Comparison of ENCODE assay signal across 14 cellular contexts in the genomic region with DNA sequence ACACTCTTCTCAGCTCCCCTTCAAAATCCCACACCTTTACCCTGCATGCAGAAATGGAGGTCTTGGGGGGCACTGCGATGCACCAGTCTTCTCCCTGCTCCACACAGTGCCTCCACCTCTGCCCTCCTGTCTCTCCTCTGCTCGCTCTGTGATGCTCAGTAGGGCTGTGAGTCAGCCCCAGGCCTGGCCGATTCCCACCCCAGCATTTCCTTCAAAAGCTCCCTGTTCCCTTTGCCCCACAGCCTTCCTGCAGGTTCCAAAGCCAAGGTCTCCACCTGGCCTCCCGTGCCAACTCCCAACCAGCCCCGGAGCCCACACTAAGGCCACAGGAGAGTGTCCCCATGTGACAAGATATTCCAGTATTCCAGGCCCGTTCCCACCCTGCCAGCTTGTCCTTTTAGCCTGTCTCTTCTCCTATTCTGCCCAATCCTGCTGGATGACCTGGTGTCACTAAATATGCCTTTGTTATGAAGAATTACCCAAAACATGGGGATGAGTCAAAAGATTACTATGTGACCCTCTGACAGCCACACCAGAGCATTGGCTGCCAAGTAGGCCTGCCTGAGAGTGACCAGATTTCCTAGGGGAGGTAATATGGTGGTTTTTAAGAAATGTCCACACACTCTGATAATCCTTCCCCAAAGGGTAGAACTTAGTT.
DNase-seq lines count a peak whose midpoint lies in the region; ATAC-seq and TF ChIP-seq lines count a peak whose summit lies in the region.
"Had no signal": no experiment of that assay in that cellular context is flagged by ENCODE, and none has a peak within 500 bp of the region (broad histone marks: within the 10 kb centered on the region; RNA-seq: fewer than 3 reads in every experiment).

No MANE protein-coding gene starts in this region.

- H3K9me1 ChIP-seq in IMR-90 (ENCODE audit: insufficient read depth, low read length), result peaks cover 7% of the 10 kb centered on the region

- DNase-seq in IMR-90, result peak; percentile 29
- DNase-seq in choroid plexus epithelial cell (ENCODE audit: low read depth), result peak; percentile 54
- peak; percentile 43 to 48 for DNase-seq in lung microvascular endothelial cell (ENCODE audit: low read depth in 2 of 2)
- no peak for DNase-seq in AML-193 (lab: John Stamatoyannopoulos, UW)
- DNase-seq in NCI-H524 treated with DMSO at 0.1 percent for 48 hours (lab: John Stamatoyannopoulos, UW), result no peak
- DNase-seq: MV-4-11, NCI-H2081, NCI-H69, substantia nigra, T-helper 1 cell had no signal

- peaks cover 8 to 78% (median 51%) of the 10 kb centered on the region in 10 experiments; a peak in 19 of 20 replicates for H3K4me1 ChIP-seq in BLaER1 treated with 17β-estradiol and CSF1 and Interleukin-3, amounts not matched to agents 10 nM and 100 nM
- H3K4me1 ChIP-seq in IMR-90 (ENCODE audit: control insufficient read depth, insufficient read depth, low read length), result peaks cover 15% of the 10 kb centered on the region

- H3K4me2 ChIP-seq in BLaER1 treated with 17β-estradiol and CSF1 and Interleukin-3, amounts not matched to agents 10 nM and 100 nM, result peak overlapping the region; percentile 24 to 68 (median 48); a peak in 20 of 22 replicates
- H3K4me2 ChIP-seq in IMR-90 (ENCODE audit: low read depth, low read length), result no peak overlapping the region

- H3K14ac ChIP-seq in IMR-90 (replicated peaks; ENCODE audit: low read depth, low read length), result no peak overlapping the region

- dilution Hi-C loops in IMR-90 (cut with HindIII; ENCODE audit: low sequenced_read_pairs, unreplicated experiment), result no loop called here

- no peak for TF ChIP-seq POLR2A in IMR-90 (IDR thresholded peaks at IDR 0.05; ENCODE audit: low read depth, low read length)

- H3K9me3 ChIP-seq in BLaER1 treated with 17β-estradiol and CSF1 and Interleukin-3, amounts not matched to agents 10 nM and 100 nM (replicated peaks in 1 of 11), result peaks cover 25 to 47% (median 32%) of the 10 kb centered on the region in 11 experiments
- H3K9me3 ChIP-seq in IMR-90 (ENCODE audit: control insufficient read depth, insufficient read depth, low read length), result 0 out of 2 replicates have a peak, but pooled peaks cover 4% of the 10 kb centered on the region

- no peak for TF ChIP-seq RAD21 in IMR-90 (IDR thresholded peaks at IDR 0.05; ENCODE audit: low read length)

- no peak overlapping the region; a peak in 1 of 4 replicates for H4K8ac ChIP-seq in IMR-90 (ENCODE audit: low read depth in 2 of 2, low read length in 2 of 2)

- CTCF ChIA-PET in IMR-90 (lab: Yijun Ruan, JAX), result interaction anchor here (0.5 to 0.8 kb wide), 3 partner anchors 21 to 540 kb away, joined by 3 to 4 read pairs (median 3); no protein-coding TSS in a partner anchor

- H3K36me3 ChIP-seq in BLaER1 treated with 17β-estradiol and CSF1 and Interleukin-3, amounts not matched to agents 10 nM and 100 nM, result peaks cover 0 to 11% (median 0%) of the 10 kb centered on the region in 11 experiments; a peak in 2 of 22 replicates
- H3K36me3 ChIP-seq in IMR-90 (ENCODE audit: control insufficient read depth, insufficient read depth, low read length), result no peaks in the 10 kb centered on the region

- peak overlapping the region; percentile 79 for H2AK9ac ChIP-seq in IMR-90 (replicated peaks; ENCODE audit: low read depth, low read length, poor library complexity)

- peak overlapping the region; percentile 51 for H2BK120ac ChIP-seq in IMR-90 (ENCODE audit: low read depth, low read length)

- H2AFZ ChIP-seq in IMR-90 (replicated peaks; ENCODE audit: low read length, poor library complexity), result peak overlapping the region; percentile 58

- H3K56ac ChIP-seq in IMR-90 (ENCODE audit: extremely low read depth, insufficient read depth, low read length), result no peak overlapping the region

- POLR2A ChIA-PET in IMR-90 (lab: Charles Lee; ENCODE audit: unreplicated experiment), result no interaction called here

- 0 out of 2 replicates have a peak overlapping the region, but pooled peaks have one; percentile 24 for H2AK5ac ChIP-seq in IMR-90 (ENCODE audit: low read depth, low read length)

- peak; percentile 16; the same call in 1 of the 2 replicates for ATAC-seq in IMR-90 (ENCODE audit: low read depth)
- no peak for ATAC-seq in HG03354 (IDR thresholded peaks at IDR 0.05; ENCODE audit: poor library complexity, severe bottlenecking, unreplicated experiment)
- no peak for ATAC-seq in GM21360 (IDR thresholded peaks at IDR 0.05; ENCODE audit: unreplicated experiment)
- ATAC-seq: WTC11 had no signal

- peak overlapping the region; percentile 43 for H2BK20ac ChIP-seq in IMR-90 (ENCODE audit: low read depth, low read length)

- in situ Hi-C loops in IMR-90 (cut with MboI; ENCODE audit: low sequenced_read_pairs), result loop anchor here (10.0 kb wide), 1 partner anchor 537 kb away; no protein-coding TSS in a partner anchor

- no peak overlapping the region for H4K91ac ChIP-seq in IMR-90 (ENCODE audit: insufficient read depth, low read depth, low read length)

- no peak overlapping the region for H3K23ac ChIP-seq in IMR-90 (ENCODE audit: low read depth, low read length)

- no peaks in the 10 kb centered on the region for H4K20me1 ChIP-seq in BLaER1 treated with 17β-estradiol and CSF1 and Interleukin-3, amounts not matched to agents 10 nM and 100 nM
- H4K20me1 ChIP-seq in IMR-90 (ENCODE audit: insufficient read depth, low read length), result no peaks in the 10 kb centered on the region

- no peaks in the 10 kb centered on the region for H3K79me1 ChIP-seq in IMR-90 (ENCODE audit: low read depth in 1 of 2, low read length in 2 of 2)

- H3K27ac ChIP-seq in BLaER1 treated with 17β-estradiol and CSF1 and Interleukin-3, amounts not matched to agents 10 nM and 100 nM, result peak overlapping the region in 9 of 11 experiments; percentile 3 to 65 (median 47); a peak in 15 of 22 replicates
- H3K27ac ChIP-seq in IMR-90 (ENCODE audit: insufficient read depth, low read length), result no peak overlapping the region

- 67% methylated on average over 4 of the region's 6 CpGs; no CpG with 5 or more reads in 1 of the 2 experiments for WGBS in IMR-90 (ENCODE audit: extremely low coverage in 2 of 2, insufficient read length in 1 of 2), 2 experiments

- H2BK15ac ChIP-seq in IMR-90 (ENCODE audit: low read depth, low read length), result no peak overlapping the region; the same call in 2 of the 3 replicates

- no peak overlapping the region for H3K4me3 ChIP-seq in BLaER1 treated with 17β-estradiol and CSF1 and Interleukin-3, amounts not matched to agents 10 nM and 100 nM
- H3K4me3 ChIP-seq in IMR-90 (ENCODE audit: insufficient read depth, low read depth, low read length) (no peak overlapping the region), choroid plexus epithelial cell (ENCODE audit: low read depth, low read length) (no peak overlapping the region)

- TF ChIP-seq CTCF in IMR-90 (conservative IDR thresholded peaks at IDR 0.05; ENCODE audit: low read depth, low read length) (no peak), choroid plexus epithelial cell (conservative IDR thresholded peaks at IDR 0.05; ENCODE audit: low read depth, low read length) (no peak)

- no peak overlapping the region for H2BK5ac ChIP-seq in IMR-90 (ENCODE audit: low read depth, low read length, poor library complexity, severe bottlenecking)

- H4K5ac ChIP-seq in IMR-90 (ENCODE audit: low read depth, low read length), result no peak overlapping the region

- H3K27me3 ChIP-seq in BLaER1 treated with 17β-estradiol and CSF1 and Interleukin-3, amounts not matched to agents 10 nM and 100 nM, result no peaks in the 10 kb centered on the region
- peaks cover 3% of the 10 kb centered on the region for H3K27me3 ChIP-seq in IMR-90 (ENCODE audit: control insufficient read depth, insufficient read depth, low read length)

- intact Hi-C loops in IMR-90 (cut with micrococcal nuclease), result no loop called here

- BruUV-seq in IMR-90 (replicated peaks; lab: Mats Ljungman, UMichigan), result no TSS peak

- no peak overlapping the region for H3K9ac ChIP-seq in BLaER1 treated with 17β-estradiol and CSF1 and Interleukin-3, amounts not matched to agents 10 nM and 100 nM
- no peak overlapping the region for H3K9ac ChIP-seq in IMR-90 (ENCODE audit: low read depth, low read length)

- H3K18ac ChIP-seq in IMR-90 (ENCODE audit: low read depth, low read length), result no peak overlapping the region

- H3K4ac ChIP-seq in IMR-90 (ENCODE audit: low read depth, low read length), result peak overlapping the region; percentile 64

TF ChIP-seq in IMR-90, 13 proteins besides CTCF, POLR2A, EP300 and RAD21:
- TF ChIP-seq MXI1 (IDR thresholded peaks at IDR 0.05; ENCODE audit: borderline replicate concordance, low read depth, low read length) (no peak), NFE2L2 (IDR thresholded peaks at IDR 0.05; ENCODE audit: low read depth, low read length) (no peak), RFX5 (IDR thresholded peaks at IDR 0.05; ENCODE audit: low read depth, low read length) (no peak), CEBPB (IDR thresholded peaks at IDR 0.05; ENCODE audit: low read depth, low read length) (no peak), FOS (IDR thresholded peaks at IDR 0.05; ENCODE audit: low read depth, low read length) (no peak), RCOR1 (IDR thresholded peaks at IDR 0.05; ENCODE audit: insufficient replicate concordance, low read length) (no peak), BHLHE40 (IDR thresholded peaks at IDR 0.05; ENCODE audit: low read depth, low read length) (no peak), SMC3 (IDR thresholded peaks at IDR 0.05; ENCODE audit: low read depth, low read length) (no peak), MAFK (IDR thresholded peaks at IDR 0.05; ENCODE audit: low read depth, low read length) (no peak), MAZ (IDR thresholded peaks at IDR 0.05; ENCODE audit: borderline replicate concordance, low read depth, low read length) (no peak)
- TF ChIP-seq, protein P1, sequence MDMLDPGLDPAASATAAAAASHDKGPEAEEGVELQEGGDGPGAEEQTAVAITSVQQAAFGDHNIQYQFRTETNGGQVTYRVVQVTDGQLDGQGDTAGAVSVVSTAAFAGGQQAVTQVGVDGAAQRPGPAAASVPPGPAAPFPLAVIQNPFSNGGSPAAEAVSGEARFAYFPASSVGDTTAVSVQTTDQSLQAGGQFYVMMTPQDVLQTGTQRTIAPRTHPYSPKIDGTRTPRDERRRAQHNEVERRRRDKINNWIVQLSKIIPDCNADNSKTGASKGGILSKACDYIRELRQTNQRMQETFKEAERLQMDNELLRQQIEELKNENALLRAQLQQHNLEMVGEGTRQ (IDR thresholded peaks at IDR 0.05; ENCODE audit: low read depth, low read length), result no peak
- TF ChIP-seq, protein P2, sequence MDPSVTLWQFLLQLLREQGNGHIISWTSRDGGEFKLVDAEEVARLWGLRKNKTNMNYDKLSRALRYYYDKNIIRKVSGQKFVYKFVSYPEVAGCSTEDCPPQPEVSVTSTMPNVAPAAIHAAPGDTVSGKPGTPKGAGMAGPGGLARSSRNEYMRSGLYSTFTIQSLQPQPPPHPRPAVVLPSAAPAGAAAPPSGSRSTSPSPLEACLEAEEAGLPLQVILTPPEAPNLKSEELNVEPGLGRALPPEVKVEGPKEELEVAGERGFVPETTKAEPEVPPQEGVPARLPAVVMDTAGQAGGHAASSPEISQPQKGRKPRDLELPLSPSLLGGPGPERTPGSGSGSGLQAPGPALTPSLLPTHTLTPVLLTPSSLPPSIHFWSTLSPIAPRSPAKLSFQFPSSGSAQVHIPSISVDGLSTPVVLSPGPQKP (IDR thresholded peaks at IDR 0.05; ENCODE audit: borderline replicate concordance, low read depth, low read length), result no peak

Comparison
In these comparisons a context has a peak if more than half of its experiments do, and no peak if none do; other contexts are left out.
1. DNase-seq: peak in IMR-90 (single experiment), choroid plexus epithelial cell (single experiment) and lung microvascular endothelial cell (2 of 2); none in AML-193 (0 of 2) and NCI-H524 treated with DMSO at 0.1 percent for 48 hours (single experiment).